19 cellular contexts compared by ENCODE assay signal in the genomic region with DNA sequence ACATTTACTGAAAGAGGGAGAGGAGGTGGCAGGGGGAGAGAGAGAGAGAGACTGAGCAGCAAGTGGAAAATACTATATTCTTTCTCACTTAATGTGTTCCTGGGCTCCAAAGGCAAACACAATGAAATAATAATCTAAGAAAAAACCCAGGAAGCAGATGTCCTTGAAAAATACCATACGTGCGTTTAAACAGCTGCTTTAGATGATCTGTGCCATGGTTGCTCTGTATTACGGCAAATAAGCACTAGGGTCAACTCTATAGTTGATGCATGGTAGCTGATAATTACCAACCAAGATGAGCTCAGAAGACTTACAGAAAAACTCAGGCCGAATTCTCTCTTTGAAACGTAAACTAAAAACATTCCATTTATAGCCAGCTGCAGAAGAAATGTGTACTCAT.
A peak's percentile ranks its signal among the peaks of the same experiment; 100 is the strongest.
DNase-seq lines count a peak whose midpoint lies in the region; ATAC-seq and TF ChIP-seq lines count a peak whose summit lies in the region.
"Had no signal": no experiment of that assay in that cellular context is flagged by ENCODE, and none has a peak within 500 bp of the region (broad histone marks: within the 10 kb centered on the region; RNA-seq: fewer than 3 reads in every experiment).

No MANE protein-coding gene starts in this region.

- H3K9me3 ChIP-seq in SK-N-MC (ENCODE audit: low read depth, low read length), result no peaks in the 10 kb centered on the region
- no peaks in the 10 kb centered on the region for H3K9me3 ChIP-seq in neural progenitor cell (ENCODE audit: low read depth)

- no peaks in the 10 kb centered on the region for H4K20me1 ChIP-seq in neural progenitor cell (ENCODE audit: low read depth)

- H3K4me1 ChIP-seq in neural progenitor cell, result peaks cover 16% of the 10 kb centered on the region

- peaks cover 34% of the 10 kb centered on the region for H3K4me1 Mint-ChIP-seq in neural progenitor cell

- H3K27me3 ChIP-seq in neural progenitor cell, result no peaks in the 10 kb centered on the region
- H3K27me3 ChIP-seq: tibial nerve had no signal

- peaks cover 8% of the 10 kb centered on the region for H3K9me3 Mint-ChIP-seq in neural progenitor cell

- H3K4me3 Mint-ChIP-seq in neural progenitor cell, result no peak overlapping the region
- H3K4me3 Mint-ChIP-seq: CD8-positive, alpha-beta memory T cell; stimulated activated effector memory CD8-positive, alpha-beta T cell treated with anti-CD3 and anti-CD28 coated beads, Interleukin-12 subunit alpha, Interleukin-12 subunit beta, amount 100 ng/mL, for 72 hours had no signal

- TF ChIP-seq CTCF in neural progenitor cell (IDR thresholded peaks at IDR 0.05), result no peak

- H3K27me3 Mint-ChIP-seq in neural progenitor cell (ENCODE audit: insufficient read depth, low read depth), result peaks cover 2% of the 10 kb centered on the region
- H3K27me3 Mint-ChIP-seq: CD8-positive, alpha-beta memory T cell had no signal

- no peaks in the 10 kb centered on the region for H3K79me2 ChIP-seq in neural progenitor cell (ENCODE audit: low read depth)

- H3K4me3 ChIP-seq in SK-N-MC (no peak overlapping the region), neural progenitor cell (no peak overlapping the region)
- H3K4me3 ChIP-seq: tibial nerve had no signal

- H3K36me3 Mint-ChIP-seq in neural progenitor cell, result peaks cover 6% of the 10 kb centered on the region
- H3K36me3 Mint-ChIP-seq: stimulated activated effector memory CD8-positive, alpha-beta T cell treated with anti-CD3 and anti-CD28 coated beads, Interleukin-12 subunit alpha, Interleukin-12 subunit beta, amount 100 ng/mL, for 72 hours had no signal

- H3K27ac Mint-ChIP-seq in neural progenitor cell, result no peak overlapping the region
- H3K27ac Mint-ChIP-seq: stimulated activated effector memory CD8-positive, alpha-beta T cell treated with anti-CD3 and anti-CD28 coated beads, Interleukin-12 subunit alpha, Interleukin-12 subunit beta, amount 100 ng/mL, for 72 hours had no signal

- no peak for ATAC-seq in HG03280 (IDR thresholded peaks at IDR 0.05; ENCODE audit: unreplicated experiment)
- ATAC-seq: left cardiac atrium; Right ventricle myocardium inferior; stimulated activated effector memory CD8-positive, alpha-beta T cell treated with anti-CD3 and anti-CD28 coated beads, Interleukin-12 subunit alpha, Interleukin-12 subunit beta, amount 100 ng/mL, for 72 hours had no signal

- DNase-seq in DMS153 (lab: John Stamatoyannopoulos, UW), result peak; percentile 50
- DNase-seq in NCI-H2081 treated with DMSO at 0.1 percent for 48 hours (lab: John Stamatoyannopoulos, UW), result peak; percentile 70
- DNase-seq in SK-N-MC (ENCODE audit: low read depth, low spot score), result no peak
- no peak for DNase-seq in neural progenitor cell (ENCODE audit: low spot score)
- no peak for DNase-seq in NCI-H1694 treated with DMSO at 0.1 percent for 48 hours (lab: John Stamatoyannopoulos, UW)
- no peak for DNase-seq in stimulated activated CD4-positive, alpha-beta T cell treated with anti-CD3 and anti-CD28 coated beads, Interleukin-12 subunit alpha, Interleukin-12 subunit beta, amount 100 ng/mL, for 4 hours
- DNase-seq: activated CD4-positive, alpha-beta T cell treated with anti-CD3 and anti-CD28 coated beads, Interleukin-2, amount 50 U/mL, for 4 hours; activated naive CD4-positive, alpha-beta T cell; activated T-cell treated with anti-CD3 and anti-CD28 coated beads, Interleukin-2, amount 50 U/mL, for 1 hour; amniotic stem cell; CD8-positive, alpha-beta memory T cell; central memory CD4-positive, alpha-beta T cell; KG1; left cardiac atrium had no signal

- H3K9ac ChIP-seq in SK-N-MC (ENCODE audit: insufficient read length) (no peak overlapping the region), neural progenitor cell (no peak overlapping the region)

- H3K27ac ChIP-seq in SK-N-MC (0 out of 2 replicates have a peak overlapping the region, but pooled peaks have one; percentile 1), neural progenitor cell (no peak overlapping the region)
- H3K27ac ChIP-seq: tibial nerve, VCaP had no signal

- H3K36me3 ChIP-seq in SK-N-MC (ENCODE audit: insufficient read depth, low read length), result no peaks in the 10 kb centered on the region
- H3K36me3 ChIP-seq in neural progenitor cell, result no peaks in the 10 kb centered on the region
- H3K36me3 ChIP-seq: tibial nerve had no signal

- H3K4me2 ChIP-seq in neural progenitor cell, result no peak overlapping the region

- peak overlapping the region; percentile 31 for H2AFZ ChIP-seq in neural progenitor cell (replicated peaks)

- H3F3A ChIP-seq in neural progenitor cell (ENCODE audit: low read depth), result peaks cover 7% of the 10 kb centered on the region

Comparison
In these comparisons a context has a peak if more than half of its experiments do, and no peak if none do; other contexts are left out.
1. DNase-seq: peak in DMS153 (single experiment) and NCI-H2081 treated with DMSO at 0.1 percent for 48 hours (single experiment); none in SK-N-MC (single experiment), neural progenitor cell (single experiment), NCI-H1694 treated with DMSO at 0.1 percent for 48 hours (single experiment) and stimulated activated CD4-positive, alpha-beta T cell treated with anti-CD3 and anti-CD28 coated beads, Interleukin-12 subunit alpha, Interleukin-12 subunit beta, amount 100 ng/mL, for 4 hours (single experiment).